In the genomic region with DNA sequence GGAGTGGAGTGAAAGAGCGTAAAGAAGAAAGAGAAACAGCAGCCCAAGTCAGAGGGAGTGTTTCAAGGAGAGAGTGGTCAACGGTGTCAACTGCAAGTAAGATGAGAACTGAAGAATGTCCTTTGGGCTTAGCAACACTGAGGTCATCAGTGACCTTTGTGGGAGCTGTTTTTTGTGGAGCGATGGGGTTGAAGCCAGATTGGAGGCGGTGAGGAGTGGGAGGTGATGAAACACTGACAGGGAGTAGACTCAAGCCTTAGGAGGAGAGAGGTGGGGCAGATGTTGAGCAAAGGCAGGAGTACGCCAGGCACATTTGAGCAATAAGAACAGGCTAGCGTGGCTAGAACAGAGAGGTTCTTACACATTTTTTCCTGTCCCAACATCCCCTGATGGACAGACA, we compare ENCODE assay signal across 29 cellular contexts.
"Had no signal": no experiment of that assay in that cellular context is flagged by ENCODE, and none has a peak within 500 bp of the region (broad histone marks: within the 10 kb centered on the region; RNA-seq: fewer than 3 reads in every experiment).

No MANE protein-coding gene starts in this region.

- H3K79me2 ChIP-seq: parathyroid adenoma had no signal

- DNase-seq: dermis blood vessel endothelial cell; effector memory CD4-positive, alpha-beta T cell; foreskin keratinocyte; heart left ventricle; hippocampal formation; left colon; mesenchymal stem cell; mucosa of descending colon; naive B cell; small intestine; stimulated activated CD4-positive, alpha-beta T cell treated with anti-CD3 and anti-CD28 coated beads, Interleukin-15, amount 100 ng/mL, for 24 hours; stimulated activated CD4-positive, alpha-beta T cell treated with anti-CD3 and anti-CD28 coated beads, Interleukin-2, amount 100 ng/mL, for 48 hours; stimulated activated naive B cell treated with anti-CD40 and anti-IgM and Interleukin-4, amounts not matched to agents 10 μg/mL and 1 μg/mL and 100 μg/mL, for 72 hours; upper lobe of right lung had no signal

- H3K4me3 Mint-ChIP-seq: mesothelial cell of epicardium; naive B cell; natural killer cell treated with Interleukin-12 subunit alpha and Interleukin-12 subunit beta and Interleukin-15 and Interleukin-18, amount 100 ng/mL, for 72 hours; neural crest cell; stimulated activated naive B cell treated with anti-CD40 and anti-IgM and Interleukin-4, amounts not matched to agents 10 μg/mL and 1 μg/mL and 100 μg/mL, for 72 hours; stimulated activated naive CD8-positive, alpha-beta T cell treated with anti-CD3 and anti-CD28 coated beads, Interleukin-15, Interleukin-2, amounts not matched to agents 100 ng/mL and 50 ng/mL, for 24 hours had no signal

- H3K9me3 Mint-ChIP-seq: natural killer cell treated with Interleukin-12 subunit alpha and Interleukin-12 subunit beta and Interleukin-15 and Interleukin-18, amount 100 ng/mL, for 72 hours; stimulated activated naive CD8-positive, alpha-beta T cell treated with anti-CD3 and anti-CD28 coated beads, Interleukin-15, Interleukin-2, amounts not matched to agents 100 ng/mL and 50 ng/mL, for 24 hours had no signal

- H2AFZ ChIP-seq: parathyroid adenoma had no signal

- FAIRE-seq: endothelial cell of umbilical vein, islet of Langerhans, small intestine had no signal

- H3K4me3 ChIP-seq: coronary artery, esophagus muscularis mucosa, gastroesophageal sphincter, heart left ventricle, mucosa of descending colon, thoracic aorta, tibial nerve, upper lobe of right lung, vagina had no signal

- ATAC-seq: foreskin keratinocyte; gastroesophageal sphincter; left colon; mucosa of descending colon; natural killer cell treated with Interleukin-12 subunit alpha and Interleukin-12 subunit beta and Interleukin-15 and Interleukin-18, amount 100 ng/mL, for 72 hours; stimulated activated naive B cell treated with anti-CD40 and anti-IgM and Interleukin-4, amounts not matched to agents 10 μg/mL and 1 μg/mL and 100 μg/mL, for 72 hours; upper lobe of right lung had no signal

- H3K9me3 ChIP-seq: gastroesophageal sphincter, heart left ventricle, mucosa of descending colon, neutrophil, thoracic aorta, tibial nerve, upper lobe of right lung, vagina had no signal

- H3K27ac Mint-ChIP-seq: mesothelial cell of epicardium; natural killer cell treated with Interleukin-12 subunit alpha and Interleukin-12 subunit beta and Interleukin-15 and Interleukin-18, amount 100 ng/mL, for 72 hours; progenitor cell of endocrine pancreas; stimulated activated naive B cell treated with anti-CD40 and anti-IgM and Interleukin-4, amounts not matched to agents 10 μg/mL and 1 μg/mL and 100 μg/mL, for 72 hours; stimulated activated naive CD8-positive, alpha-beta T cell treated with anti-CD3 and anti-CD28 coated beads, Interleukin-15, Interleukin-2, amounts not matched to agents 100 ng/mL and 50 ng/mL, for 24 hours had no signal

- H3K9ac ChIP-seq: parathyroid adenoma had no signal

- H3K27ac ChIP-seq: coronary artery, esophagus muscularis mucosa, foreskin keratinocyte, gastroesophageal sphincter, heart left ventricle, neutrophil, parathyroid adenoma, thoracic aorta, tibial nerve, upper lobe of right lung, vagina had no signal

- H3K36me3 ChIP-seq: esophagus muscularis mucosa, gastroesophageal sphincter, heart left ventricle, neutrophil, thoracic aorta, tibial nerve, upper lobe of right lung, vagina had no signal

- H3K4me1 ChIP-seq: esophagus muscularis mucosa, foreskin keratinocyte, gastroesophageal sphincter, heart left ventricle, parathyroid adenoma, tibial nerve, upper lobe of right lung, vagina had no signal

- H3K27me3 ChIP-seq: esophagus muscularis mucosa, foreskin keratinocyte, heart left ventricle, neutrophil, tibial nerve, upper lobe of right lung, vagina had no signal

- H3K4me1 Mint-ChIP-seq: mesothelial cell of epicardium; naive B cell; neural crest cell; stimulated activated naive B cell treated with anti-CD40 and anti-IgM and Interleukin-4, amounts not matched to agents 10 μg/mL and 1 μg/mL and 100 μg/mL, for 72 hours had no signal

- H3K36me3 Mint-ChIP-seq: mesothelial cell of epicardium; naive B cell; natural killer cell treated with Interleukin-12 subunit alpha and Interleukin-12 subunit beta and Interleukin-15 and Interleukin-18, amount 100 ng/mL, for 72 hours; stimulated activated naive B cell treated with anti-CD40 and anti-IgM and Interleukin-4, amounts not matched to agents 10 μg/mL and 1 μg/mL and 100 μg/mL, for 72 hours had no signal
